In the genomic region with DNA sequence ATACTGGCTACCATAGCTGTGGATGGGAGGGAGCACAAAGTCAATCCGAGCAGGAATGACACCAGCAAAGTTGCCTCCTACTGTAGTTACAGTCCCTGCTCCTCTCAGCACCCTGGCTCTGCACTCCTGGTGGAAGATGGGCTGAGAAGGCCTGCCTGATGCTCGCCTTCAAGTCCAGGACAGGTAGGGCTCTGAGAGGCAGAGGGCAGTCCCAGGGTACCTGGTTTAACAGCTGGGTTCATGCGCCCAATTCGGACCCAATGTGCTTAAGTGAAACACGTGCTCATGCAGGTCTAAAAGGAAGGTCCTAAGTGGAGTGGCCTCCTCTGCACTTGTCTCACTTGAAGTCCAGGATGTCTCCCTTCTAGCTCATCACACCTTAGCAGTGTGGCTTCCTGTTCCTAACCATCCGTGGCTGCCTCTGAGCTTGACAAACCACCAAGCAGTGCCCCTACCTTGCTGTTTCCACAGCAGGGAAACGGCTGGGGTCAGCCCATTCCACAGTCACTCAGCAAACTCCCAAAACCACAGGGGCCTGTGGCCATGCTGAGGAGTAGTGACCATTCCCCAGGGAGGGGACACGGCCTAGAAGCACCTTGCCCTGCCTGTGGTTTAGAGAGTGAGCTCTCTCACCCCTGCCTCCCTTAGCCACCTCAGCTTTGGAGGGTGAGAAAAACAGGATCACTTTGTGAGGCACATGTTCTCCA, we compare ENCODE assay signal across 16 cellular contexts. TPM values are rescaled to one million over a fixed set of nuclear protein-coding genes. Genes with fewer than 3 reads are reported as not detected.
DNase-seq lines count a peak whose midpoint lies in the region; ATAC-seq, FAIRE-seq and TF ChIP-seq lines count a peak whose summit lies in the region.
"Had no signal": no experiment of that assay in that cellular context is flagged by ENCODE, and none has a peak within 500 bp of the region (broad histone marks: within the 10 kb centered on the region; RNA-seq: fewer than 3 reads in every experiment).

No MANE protein-coding gene starts in this region.

- no peaks in the 10 kb centered on the region for H3K79me2 ChIP-seq in GM12878 (ENCODE audit: control insufficient read depth, insufficient read depth, low read length)

- H3K4me2 ChIP-seq in GM12878 (ENCODE audit: control insufficient read depth, insufficient read depth), result no peak overlapping the region

- no peaks in the 10 kb centered on the region for H3K9me3 Mint-ChIP-seq in activated naive CD8-positive, alpha-beta T cell treated with anti-CD3 and anti-CD28 coated beads, Interleukin-2, amount 10 ng/mL, durations not matched to agents 7 days and 5 days
- no peaks in the 10 kb centered on the region for H3K9me3 Mint-ChIP-seq in activated naive CD8-positive, alpha-beta T cell treated with anti-CD3 and anti-CD28 coated beads for 36 hours
- H3K9me3 Mint-ChIP-seq in WTC11, result no peaks in the 10 kb centered on the region
- H3K9me3 Mint-ChIP-seq: activated naive CD8-positive, alpha-beta T cell treated with anti-CD3 and anti-CD28 coated beads, Interleukin-2, amount 50 U/mL, for 24 hours had no signal

- SMC1A ChIA-PET in GM12878 (lab: Charles Lee; ENCODE audit: uncharacterized antibody, unreplicated experiment), result interaction anchor here (0.6 to 1.9 kb wide), 4 partner anchors 58 to 96 kb away, joined by 3 to 6 read pairs (median 4); no protein-coding TSS in a partner anchor

- peaks cover 0 to 46% of the 10 kb centered on the region in 2 experiments; a peak in 1 of 3 replicates for H3K36me3 ChIP-seq in HEK293 (ENCODE audit: control insufficient read depth in 2 of 2, insufficient read depth in 1 of 2, low read length in 2 of 2)
- H3K36me3 ChIP-seq in GM12878 (ENCODE audit: control insufficient read depth in 2 of 2, insufficient read depth in 2 of 2, low read length in 1 of 2), result peaks cover 6 to 9% of the 10 kb centered on the region in 2 experiments; a peak in 3 of 4 replicates
- no peaks in the 10 kb centered on the region for H3K36me3 ChIP-seq in small intestine (ENCODE audit: control insufficient read depth in 2 of 2, insufficient read depth in 2 of 2, low read length in 2 of 2)
- H3K36me3 ChIP-seq: cardiac muscle cell, prostate gland had no signal

- POLR2A ChIA-PET in activated naive CD8-positive, alpha-beta T cell treated with anti-CD3 and anti-CD28 coated beads, Interleukin-2, amount 10 ng/mL, durations not matched to agents 7 days and 5 days (lab: Charles Lee), result interaction anchor here (0.5 to 1.3 kb wide), 6 partner anchors 17 to 243 kb away, joined by 3 to 5 read pairs (median 4); a partner anchor contains a TSS
- POLR2A ChIA-PET in HEK293 (lab: Yijun Ruan, JAX) (no interaction called here), GM12878 (lab: Charles Lee) (no interaction called here), WTC11 (lab: Charles Lee) (no interaction called here)

- TF ChIP-seq POLR2A in GM12878 (IDR thresholded peaks at IDR 0.05; ENCODE audit: low read depth, low read length), result no peak

- H3K4me1 Mint-ChIP-seq in activated naive CD8-positive, alpha-beta T cell treated with anti-CD3 and anti-CD28 coated beads, Interleukin-2, amount 10 ng/mL, durations not matched to agents 7 days and 5 days, result peaks cover 33% of the 10 kb centered on the region
- H3K4me1 Mint-ChIP-seq in activated naive CD8-positive, alpha-beta T cell treated with anti-CD3 and anti-CD28 coated beads for 36 hours, result peaks cover 19% of the 10 kb centered on the region
- H3K4me1 Mint-ChIP-seq in WTC11, result peaks cover 5% of the 10 kb centered on the region; the same call in 1 of the 2 replicates

- H3K27ac Mint-ChIP-seq in activated naive CD8-positive, alpha-beta T cell treated with anti-CD3 and anti-CD28 coated beads, Interleukin-2, amount 10 ng/mL, durations not matched to agents 7 days and 5 days, result peak overlapping the region; percentile 61
- no peak overlapping the region for H3K27ac Mint-ChIP-seq in activated naive CD8-positive, alpha-beta T cell treated with anti-CD3 and anti-CD28 coated beads for 36 hours
- no peak overlapping the region for H3K27ac Mint-ChIP-seq in WTC11
- H3K27ac Mint-ChIP-seq: activated naive CD8-positive, alpha-beta T cell treated with anti-CD3 and anti-CD28 coated beads, Interleukin-2, amount 50 U/mL, for 24 hours had no signal

- peaks cover 14% of the 10 kb centered on the region for H3K36me3 Mint-ChIP-seq in activated naive CD8-positive, alpha-beta T cell treated with anti-CD3 and anti-CD28 coated beads, Interleukin-2, amount 10 ng/mL, durations not matched to agents 7 days and 5 days
- peaks cover 3% of the 10 kb centered on the region for H3K36me3 Mint-ChIP-seq in activated naive CD8-positive, alpha-beta T cell treated with anti-CD3 and anti-CD28 coated beads for 36 hours
- H3K36me3 Mint-ChIP-seq in WTC11, result peaks cover 10% of the 10 kb centered on the region

- H3K27me3 Mint-ChIP-seq in activated naive CD8-positive, alpha-beta T cell treated with anti-CD3 and anti-CD28 coated beads, Interleukin-2, amount 10 ng/mL, durations not matched to agents 7 days and 5 days, result no peaks in the 10 kb centered on the region
- H3K27me3 Mint-ChIP-seq in activated naive CD8-positive, alpha-beta T cell treated with anti-CD3 and anti-CD28 coated beads for 36 hours, result no peaks in the 10 kb centered on the region
- H3K27me3 Mint-ChIP-seq in WTC11 (ENCODE audit: low read depth), result no peaks in the 10 kb centered on the region
- H3K27me3 Mint-ChIP-seq: activated naive CD8-positive, alpha-beta T cell treated with anti-CD3 and anti-CD28 coated beads, Interleukin-2, amount 50 U/mL, for 24 hours had no signal

- CTCF ChIA-PET in HEK293 (lab: Yijun Ruan, JAX), result interaction anchor here (1.1 kb wide), 1 partner anchor 40 kb away, joined by 4 read pairs; no protein-coding TSS in a partner anchor
- CTCF ChIA-PET in GM12878 (lab: Yijun Ruan, JAX), result interaction anchor here (0.8 to 2.4 kb wide), 7 partner anchors 7 to 96 kb away, joined by 3 to 11 read pairs (median 3); no protein-coding TSS in a partner anchor
- CTCF ChIA-PET in WTC11 (lab: Charles Lee), result interaction anchor here (0.9 to 2.1 kb wide), 3 partner anchors 10 to 46 kb away, joined by 3 to 6 read pairs (median 4); no protein-coding TSS in a partner anchor

- FAIRE-seq in GM12878 (lab: Jason Lieb, UNC) (no peak), small intestine (lab: Jason Lieb, UNC) (no peak)

- H3K4me3 ChIP-seq in HEK293 (ENCODE audit: low read depth, low read length) (no peak overlapping the region), GM12878 (no peak overlapping the region), small intestine (ENCODE audit: low read depth in 1 of 2, low read length in 2 of 2) (no peak overlapping the region)
- H3K4me3 ChIP-seq: cardiac muscle cell, prostate gland had no signal

- H2AFZ ChIP-seq in GM12878 (ENCODE audit: control insufficient read depth, low read depth, low read length), result no peak overlapping the region

- 63% methylated on average over 8 of the region's 8 CpGs for WGBS in GM12878 (ENCODE audit: insufficient coverage, insufficient replicate concordance, low lambda C conversion rate, missing lambda C conversion rate)
- 80 to 91% (median 84%) methylated on average over 8 of the region's 8 CpGs for WGBS in small intestine, 3 donors

- TF ChIP-seq CTCF in HEK293 (tag by site-specific recombination; IDR thresholded peaks at IDR 0.05) (no peak), GM12878 (IDR thresholded peaks at IDR 0.05 in 2 of 3, conservative IDR thresholded peaks at IDR 0.05 in 1 of 3; ENCODE audit: control insufficient read depth in 2 of 3, extremely low read depth in 1 of 3, insufficient read depth in 1 of 3, low read depth in 3 of 3, low read length in 3 of 3) (no peak), WTC11 (IDR thresholded peaks at IDR 0.05) (no peak)

- peak; percentile 97 for ATAC-seq in activated naive CD8-positive, alpha-beta T cell treated with anti-CD3 and anti-CD28 coated beads, Interleukin-2, amount 10 ng/mL, durations not matched to agents 7 days and 5 days (ENCODE audit: low read depth)
- ATAC-seq in GM12878, result peak; percentile 45; the same call in 2 of the 3 replicates
- no peak for ATAC-seq in WTC11
- ATAC-seq: activated naive CD8-positive, alpha-beta T cell treated with anti-CD3 and anti-CD28 coated beads, Interleukin-2, amount 50 U/mL, for 24 hours had no signal

- RAD21 ChIA-PET in GM12878 (lab: Charles Lee; ENCODE audit: unreplicated experiment), result interaction anchor here (1.4 kb wide), 1 partner anchor 9 kb away, joined by 4 read pairs; no protein-coding TSS in a partner anchor

- H3K9ac ChIP-seq in GM12878 (ENCODE audit: control insufficient read depth, insufficient read depth, low read length), result no peak overlapping the region

- no peak for TF ChIP-seq RAD21 in GM12878 (IDR thresholded peaks at IDR 0.05; ENCODE audit: insufficient read depth, low read depth, low read length)

- H3K9me3 ChIP-seq in HEK293 (ENCODE audit: control insufficient read depth, insufficient read depth, low read depth, low read length) (no peaks in the 10 kb centered on the region), GM12878 (replicated peaks; ENCODE audit: control insufficient read depth, insufficient read depth, low read length) (no peaks in the 10 kb centered on the region), small intestine (ENCODE audit: control insufficient read depth, low read depth) (no peaks in the 10 kb centered on the region)
- H3K9me3 ChIP-seq: prostate gland had no signal

- intact Hi-C loops in GM12878 (cut with micrococcal nuclease; ENCODE audit: unreplicated experiment), result no loop called here

- no peaks in the 10 kb centered on the region for H4K20me1 ChIP-seq in GM12878 (ENCODE audit: control insufficient read depth, insufficient read depth)

- no peak for TF ChIP-seq EP300 in GM12878 (IDR thresholded peaks at IDR 0.05; ENCODE audit: borderline replicate concordance in 1 of 2, control insufficient read depth in 1 of 2, low read depth in 2 of 2, low read length in 2 of 2)

- H3K27me3 ChIP-seq in GM12878 (replicated peaks in 1 of 2; ENCODE audit: control insufficient read depth in 2 of 2, insufficient read depth in 2 of 2, low read length in 1 of 2) (no peaks in the 10 kb centered on the region), small intestine (ENCODE audit: control insufficient read depth in 2 of 2, insufficient read depth in 2 of 2, low read length in 2 of 2) (no peaks in the 10 kb centered on the region)
- H3K27me3 ChIP-seq: cardiac muscle cell had no signal

- in situ Hi-C loops in GM12878 (cut with MboI), result no loop called here

- BruUV-seq in GM12878 (replicated peaks; lab: Mats Ljungman, UMichigan), result no TSS peak

- H3K4me3 Mint-ChIP-seq in activated naive CD8-positive, alpha-beta T cell treated with anti-CD3 and anti-CD28 coated beads, Interleukin-2, amount 10 ng/mL, durations not matched to agents 7 days and 5 days, result peak overlapping the region; percentile 49
- no peak overlapping the region for H3K4me3 Mint-ChIP-seq in activated naive CD8-positive, alpha-beta T cell treated with anti-CD3 and anti-CD28 coated beads for 36 hours
- H3K4me3 Mint-ChIP-seq in WTC11, result no peak overlapping the region
- H3K4me3 Mint-ChIP-seq: activated naive CD8-positive, alpha-beta T cell treated with anti-CD3 and anti-CD28 coated beads, Interleukin-2, amount 50 U/mL, for 24 hours had no signal

- peak; percentile 58 for DNase-seq in activated naive CD8-positive, alpha-beta T cell treated with anti-CD3 and anti-CD28 coated beads, Interleukin-2, amount 10 ng/mL, durations not matched to agents 7 days and 5 days
- no peak for DNase-seq in activated naive CD8-positive, alpha-beta T cell treated with anti-CD3 and anti-CD28 coated beads for 36 hours
- no peak for DNase-seq in GM12878 (ENCODE audit: low read depth, low spot score)
- peak; percentile 7 for DNase-seq in small intestine
- no peak for DNase-seq in A172 (ENCODE audit: low spot score)
- no peak for DNase-seq in UCSD-AML1 (lab: John Stamatoyannopoulos, UW; ENCODE audit: unreplicated experiment)
- no peak for DNase-seq in WTC11 (ENCODE audit: low spot score)
- DNase-seq: activated naive CD8-positive, alpha-beta T cell treated with anti-CD3 and anti-CD28 coated beads, Interleukin-2, amount 50 U/mL, for 24 hours; effector memory CD4-positive, alpha-beta T cell; KG1; NCI-H510A treated with DMSO at 0.1 percent for 48 hours; stimulated activated CD4-positive, alpha-beta T cell treated with anti-CD3 and anti-CD28 coated beads, Interleukin-15, amount 100 ng/mL, for 24 hours had no signal

- H3K27ac ChIP-seq in HEK293 (ENCODE audit: extremely low read depth, low read depth, low read length) (no peak overlapping the region), GM12878 (ENCODE audit: control insufficient read depth, insufficient read depth) (no peak overlapping the region), small intestine (ENCODE audit: low read depth in 1 of 2, low read length in 1 of 2) (no peak overlapping the region)
- H3K27ac ChIP-seq: cardiac muscle cell, prostate gland had no signal

- no peaks in the 10 kb centered on the region for H3K4me1 ChIP-seq in HEK293 (ENCODE audit: control insufficient read depth, insufficient read depth, low read length)
- no peaks in the 10 kb centered on the region; the same call in 1 of the 2 replicates for H3K4me1 ChIP-seq in GM12878 (ENCODE audit: control insufficient read depth, insufficient read depth, low read length)
- H3K4me1 ChIP-seq in small intestine (ENCODE audit: control insufficient read depth in 2 of 2, insufficient read depth in 1 of 2, low read depth in 1 of 2, low read length in 1 of 2), result no peaks in the 10 kb centered on the region
- H3K4me1 ChIP-seq: prostate gland had no signal

RNA-seq across cellular contexts. Expression of a gene that starts 3.9 kb away (rescaled TPM):
- total RNA-seq in activated naive CD8-positive, alpha-beta T cell treated with anti-CD3 and anti-CD28 coated beads, Interleukin-2, amount 10 ng/mL, durations not matched to agents 7 days and 5 days, result 1 to 10 TPM; 1.3 to 1.9 TPM
- 1 to 10 TPM in 1 of 2 experiments, under 1 TPM in 1; 0.91 to 1.0 TPM for total RNA-seq in activated naive CD8-positive, alpha-beta T cell treated with anti-CD3 and anti-CD28 coated beads for 36 hours
- total RNA-seq in GM12878 (2013; cell fraction: nucleolus; rRNA removed), result 1.2 TPM in 1 of 2 replicates, not detected in the other
- 1.1 and 2.5 TPM in 2 replicates for total RNA-seq in GM12878 (2014; rRNA removed)
- 1.0 TPM in 2 replicates for total RNA-seq in GM12878 (2014; rRNA removed; fragmentation: Illumina TruSeq; extraction: Trizol)
- 0.51 and 1.2 TPM in 2 replicates for total RNA-seq in GM12878 (2021)
- polyA plus RNA-seq in GM12878 (2011; ENCODE audit: low read depth), result 1.7 TPM
- 0.35 TPM in 1 of 2 replicates, not detected in the other for polyA plus RNA-seq in GM12878 (2011; rRNA removed)
- 0.70 and 1.8 TPM in 2 replicates for polyA plus RNA-seq in GM12878 (2011; cell fraction: cytosol; rRNA removed)
- 18.4 and 19.6 TPM in 2 replicates for polyA plus RNA-seq in GM12878 (2011; cell fraction: nucleus; rRNA removed)
- polyA plus RNA-seq in GM12878 (2012), result 1.1 and 1.4 TPM in 2 replicates
- polyA plus RNA-seq in GM12878 (2014; fragmentation: Illumina TruSeq; extraction: Trizol), result 0.57 and 2.5 TPM in 2 replicates
- 1 to 10 TPM; 1.3 TPM for polyA plus RNA-seq in GM12878 (2014; fragmentation: Nextera tagmentation; extraction: Ambion mirVana)
- polyA plus RNA-seq in GM12878 (2014; rRNA removed), result 1.7 and 4.5 TPM in 2 replicates
- not detected for polyA plus RNA-seq in GM12878 (2016; fragmentation: Nextera tagmentation; extraction: Ambion mirVana)
- polyA minus RNA-seq in GM12878 (2011; rRNA and poly(A)+ RNA removed), result 0.46 TPM in 1 of 2 replicates, not detected in the other
- not detected in 2 replicates for polyA minus RNA-seq in GM12878 (2011; cell fraction: cytosol; rRNA and poly(A)+ RNA removed)
- 0.97 and 1.7 TPM in 2 replicates for polyA minus RNA-seq in GM12878 (2011; cell fraction: nucleus; rRNA and poly(A)+ RNA removed)
- polyA plus RNA-seq in small intestine, result 10 to 100 TPM in 1 of 3 donors, 1 to 10 TPM in 2; 5.4 to 32.3 (median 9.4) TPM
- 0.22 TPM in 1 of 2 replicates, not detected in the other for total RNA-seq in A172 (2014; rRNA removed; shearing (Covaris generic))
- 2.7 to 4.2 TPM (median 3.3 TPM) in 3 replicates for total RNA-seq in WTC11 (2021)
- total RNA-seq: cardiac muscle cell had no signal
- polyA plus RNA-seq: cardiac muscle cell had no signal

RNA-seq across cellular contexts. Expression of a gene that starts 8.2 kb away (rescaled TPM):
- 10 to 100 TPM; 29.2 to 30.7 TPM for total RNA-seq in activated naive CD8-positive, alpha-beta T cell treated with anti-CD3 and anti-CD28 coated beads, Interleukin-2, amount 10 ng/mL, durations not matched to agents 7 days and 5 days
- 1 to 10 TPM; 4.8 to 6.8 TPM for total RNA-seq in activated naive CD8-positive, alpha-beta T cell treated with anti-CD3 and anti-CD28 coated beads for 36 hours
- total RNA-seq in GM12878 (2013; cell fraction: nucleolus; rRNA removed), result 4.1 and 7.5 TPM in 2 replicates
- 1.4 and 2.2 TPM in 2 replicates for total RNA-seq in GM12878 (2014; rRNA removed)
- 1.6 and 1.8 TPM in 2 replicates for total RNA-seq in GM12878 (2014; rRNA removed; fragmentation: Illumina TruSeq; extraction: Trizol)
- total RNA-seq in GM12878 (2021), result 3.9 and 5.4 TPM in 2 replicates
- 0.85 TPM for polyA plus RNA-seq in GM12878 (2011; ENCODE audit: low read depth)
- 0.71 and 1.3 TPM in 2 replicates for polyA plus RNA-seq in GM12878 (2011; rRNA removed)
- polyA plus RNA-seq in GM12878 (2011; cell fraction: cytosol; rRNA removed), result 0.42 and 0.67 TPM in 2 replicates
- polyA plus RNA-seq in GM12878 (2011; cell fraction: nucleus; rRNA removed), result 12.6 and 13.1 TPM in 2 replicates
- 1.2 and 2.8 TPM in 2 replicates for polyA plus RNA-seq in GM12878 (2012)
- polyA plus RNA-seq in GM12878 (2014; fragmentation: Illumina TruSeq; extraction: Trizol), result 1.2 and 3.1 TPM in 2 replicates
- 1 to 10 TPM in 1 of 2 experiments, under 1 TPM in 1; 0.69 to 1.2 TPM for polyA plus RNA-seq in GM12878 (2014; fragmentation: Nextera tagmentation; extraction: Ambion mirVana)
- polyA plus RNA-seq in GM12878 (2014; rRNA removed), result 3.8 and 4.1 TPM in 2 replicates
- 1 to 10 TPM in 1 of 2 experiments, under 1 TPM in 1; 0.64 to 1.3 TPM for polyA plus RNA-seq in GM12878 (2016; fragmentation: Nextera tagmentation; extraction: Ambion mirVana)
- polyA minus RNA-seq in GM12878 (2011; rRNA and poly(A)+ RNA removed), result 2.2 and 2.6 TPM in 2 replicates
- polyA minus RNA-seq in GM12878 (2011; cell fraction: cytosol; rRNA and poly(A)+ RNA removed), result 3.0 TPM in 1 of 2 replicates, not detected in the other
- 2.5 and 7.2 TPM in 2 replicates for polyA minus RNA-seq in GM12878 (2011; cell fraction: nucleus; rRNA and poly(A)+ RNA removed)
- 1 to 10 TPM in 2 of 3 donors, under 1 TPM in 1; 0.67 to 4.9 (median 2.7) TPM for polyA plus RNA-seq in small intestine
- total RNA-seq in A172 (2014; rRNA removed; shearing (Covaris generic)), result 0.69 and 1.1 TPM in 2 replicates
- 2.4 to 6.2 TPM (median 3.9 TPM) in 3 replicates for total RNA-seq in WTC11 (2021)

RNA-seq across cellular contexts. Expression of a gene that starts 44.1 kb away (rescaled TPM):
- not detected for total RNA-seq in activated naive CD8-positive, alpha-beta T cell treated with anti-CD3 and anti-CD28 coated beads, Interleukin-2, amount 10 ng/mL, durations not matched to agents 7 days and 5 days
- not detected for total RNA-seq in activated naive CD8-positive, alpha-beta T cell treated with anti-CD3 and anti-CD28 coated beads for 36 hours
- not detected in 2 replicates for total RNA-seq in GM12878 (2013; cell fraction: nucleolus; rRNA removed)
- total RNA-seq in GM12878 (2014; rRNA removed) (0.17 TPM in 1 of 2 replicates, not detected in the other), GM12878 (2014; rRNA removed; fragmentation: Illumina TruSeq; extraction: Trizol) (not detected in 2 replicates), GM12878 (2021) (0.15 and 0.27 TPM in 2 replicates), WTC11 (2021) (0.23 to 0.37 TPM (median 0.25 TPM) in 3 replicates)
- not detected for polyA plus RNA-seq in GM12878 (2011; ENCODE audit: low read depth)
- polyA plus RNA-seq in GM12878 (2011; rRNA removed) (not detected in 2 replicates), GM12878 (2014; fragmentation: Illumina TruSeq; extraction: Trizol) (0.07 TPM in 1 of 2 replicates, not detected in the other), GM12878 (2014; fragmentation: Nextera tagmentation; extraction: Ambion mirVana) (not detected), GM12878 (2014; rRNA removed) (0.03 TPM in 1 of 2 replicates, not detected in the other), GM12878 (2016; fragmentation: Nextera tagmentation; extraction: Ambion mirVana) (not detected), small intestine (1 to 10 TPM in 1 of 3 donors, not detected in 2; 1.8 TPM)
- polyA plus RNA-seq in GM12878 (2011; cell fraction: cytosol; rRNA removed), result not detected in 2 replicates
- polyA plus RNA-seq in GM12878 (2011; cell fraction: nucleus; rRNA removed), result 0.12 and 0.39 TPM in 2 replicates
- polyA plus RNA-seq in GM12878 (2012), result 0.25 TPM in 1 of 2 replicates, not detected in the other
- not detected in 2 replicates for polyA minus RNA-seq in GM12878 (2011; rRNA and poly(A)+ RNA removed)
- polyA minus RNA-seq in GM12878 (2011; cell fraction: cytosol; rRNA and poly(A)+ RNA removed), result not detected in 2 replicates
- polyA minus RNA-seq in GM12878 (2011; cell fraction: nucleus; rRNA and poly(A)+ RNA removed), result not detected in 2 replicates
- 2.2 and 3.1 TPM in 2 replicates for total RNA-seq in A172 (2014; rRNA removed; shearing (Covaris generic))
- total RNA-seq: myocyte had no signal

RNA-seq across cellular contexts. Expression of a gene that starts 58.6 kb away (rescaled TPM):
- total RNA-seq in activated naive CD8-positive, alpha-beta T cell treated with anti-CD3 and anti-CD28 coated beads, Interleukin-2, amount 10 ng/mL, durations not matched to agents 7 days and 5 days, result 10 to 100 TPM; 38.5 to 39.1 TPM
- 10 to 100 TPM; 23.6 to 30.0 TPM for total RNA-seq in activated naive CD8-positive, alpha-beta T cell treated with anti-CD3 and anti-CD28 coated beads for 36 hours
- total RNA-seq in GM12878 (2013; cell fraction: nucleolus; rRNA removed), result 31.6 and 36.6 TPM in 2 replicates
- total RNA-seq in GM12878 (2014; rRNA removed) (10.9 and 11.1 TPM in 2 replicates), GM12878 (2014; rRNA removed; fragmentation: Illumina TruSeq; extraction: Trizol) (9.3 and 9.4 TPM in 2 replicates), GM12878 (2021) (19.1 and 20.9 TPM in 2 replicates), WTC11 (2021) (27.1 to 35.5 TPM (median 28.4 TPM) in 3 replicates)
- 3.3 TPM for polyA plus RNA-seq in GM12878 (2011; ENCODE audit: low read depth)
- polyA plus RNA-seq in GM12878 (2011; rRNA removed) (7.3 and 11.7 TPM in 2 replicates), GM12878 (2014; fragmentation: Illumina TruSeq; extraction: Trizol) (17.4 and 22.4 TPM in 2 replicates), GM12878 (2014; fragmentation: Nextera tagmentation; extraction: Ambion mirVana) (under 1 TPM; 0.24 to 0.68 TPM), GM12878 (2014; rRNA removed) (21.8 and 24.1 TPM in 2 replicates), GM12878 (2016; fragmentation: Nextera tagmentation; extraction: Ambion mirVana) (10 to 100 TPM; 20.7 to 21.1 TPM), small intestine (1 to 10 TPM in 2 of 3 donors, not detected in 1; 2.7 to 6.8 TPM)
- polyA plus RNA-seq in GM12878 (2011; cell fraction: cytosol; rRNA removed), result 25.2 and 28.3 TPM in 2 replicates
- polyA plus RNA-seq in GM12878 (2011; cell fraction: nucleus; rRNA removed), result 80.8 and 85.9 TPM in 2 replicates
- polyA plus RNA-seq in GM12878 (2012), result 4.5 and 7.7 TPM in 2 replicates
- polyA minus RNA-seq in GM12878 (2011; rRNA and poly(A)+ RNA removed), result 12.7 and 16.3 TPM in 2 replicates
- polyA minus RNA-seq in GM12878 (2011; cell fraction: cytosol; rRNA and poly(A)+ RNA removed), result 7.9 and 9.8 TPM in 2 replicates
- polyA minus RNA-seq in GM12878 (2011; cell fraction: nucleus; rRNA and poly(A)+ RNA removed), result 12.1 and 23.2 TPM in 2 replicates
- total RNA-seq in A172 (2014; rRNA removed; shearing (Covaris generic)), result 8.6 and 10.2 TPM in 2 replicates

Comparison
In these comparisons a context has a peak if more than half of its experiments do, and no peak if none do; other contexts are left out.
1. DNase-seq: peak in activated naive CD8-positive, alpha-beta T cell treated with anti-CD3 and anti-CD28 coated beads, Interleukin-2, amount 10 ng/mL, durations not matched to agents 7 days and 5 days (single experiment) and small intestine (single experiment); none in activated naive CD8-positive, alpha-beta T cell treated with anti-CD3 and anti-CD28 coated beads for 36 hours (single experiment), GM12878 (single experiment), A172 (single experiment), UCSD-AML1 (single experiment) and WTC11 (single experiment).